13 cellular contexts compared by ENCODE assay signal in genomic region chr3:16419640-16420039, GRCh38.
A peak's percentile ranks its signal among the peaks of the same experiment; 100 is the strongest.
DNase-seq lines count a peak whose midpoint lies in the region; ATAC-seq and TF ChIP-seq lines count a peak whose summit lies in the region.
"Had no signal": no experiment of that assay in that cellular context is flagged by ENCODE, and none has a peak within 500 bp of the region (broad histone marks: within the 10 kb centered on the region; RNA-seq: fewer than 3 reads in every experiment).

No MANE protein-coding gene starts in this region.

- peaks cover 81% of the 10 kb centered on the region for H3K79me2 ChIP-seq in GM23248 (ENCODE audit: insufficient read depth)
- no peaks in the 10 kb centered on the region for H3K79me2 ChIP-seq in H9 (ENCODE audit: insufficient read depth, low read length)

- 35 to 41% methylated on average over 3 of the region's 3 CpGs for WGBS in GM23248 (ENCODE audit: low coverage in 1 of 2, low lambda C conversion rate in 2 of 2, missing lambda C conversion rate in 2 of 2), 2 experiments
- WGBS in H9 (ENCODE audit: extremely low coverage, insufficient read length, low lambda C conversion rate): no CpG with 5 or more reads among the region's 3 CpGs

- no peaks in the 10 kb centered on the region for H3K36me3 Mint-ChIP-seq in H9 (ENCODE audit: insufficient read depth in 1 of 3, low read depth in 3 of 3)

- no peak overlapping the region for H4K91ac ChIP-seq in H9 (ENCODE audit: insufficient read length, low read depth, low read length)

- no peak for ATAC-seq in GM21367 (IDR thresholded peaks at IDR 0.05; ENCODE audit: unreplicated experiment)
- ATAC-seq in GM18861 (IDR thresholded peaks at IDR 0.05; ENCODE audit: unreplicated experiment): no peak

- H3K27ac Mint-ChIP-seq in H9: no peak overlapping the region

- H3K9me3 Mint-ChIP-seq in H9: no peaks in the 10 kb centered on the region

- H3K4me1 Mint-ChIP-seq in H9: peaks cover 4 to 7% of the 10 kb centered on the region in 2 experiments

- no peak overlapping the region for H3K14ac ChIP-seq in H9 (ENCODE audit: insufficient read depth, low read length)

- H4K8ac ChIP-seq in H9 (replicated peaks; ENCODE audit: insufficient read length, low read depth, low read length): no peak overlapping the region

- no peak overlapping the region for H2BK5ac ChIP-seq in H9 (ENCODE audit: insufficient read length, low read length)

- H3K36me3 ChIP-seq in GM23248 (ENCODE audit: low read depth): no peaks in the 10 kb centered on the region
- H3K36me3 ChIP-seq: tibial nerve had no signal

- no peak overlapping the region for H2BK20ac ChIP-seq in H9 (ENCODE audit: low read depth, low read length, poor library complexity, severe bottlenecking)

- no peak overlapping the region for H2BK12ac ChIP-seq in H9 (ENCODE audit: insufficient read length, low read depth, low read length)

- no peak overlapping the region for H3K23ac ChIP-seq in H9 (ENCODE audit: insufficient read length, low read depth, low read length)

- H3K79me1 ChIP-seq in H9 (ENCODE audit: insufficient read depth, low read depth, low read length, poor library complexity, severe bottlenecking): no peaks in the 10 kb centered on the region

- H3K4me2 ChIP-seq in GM23248 (ENCODE audit: unreplicated experiment): peak overlapping the region; percentile 28
- no peak overlapping the region for H3K4me2 ChIP-seq in H9 (ENCODE audit: insufficient read depth, insufficient read length, low read length)

- no peak overlapping the region for H3T11ph ChIP-seq in H9 (ENCODE audit: low read length)

- DNase-seq in GM23248 (peak; percentile 65), RPMI7951 (ENCODE audit: low read depth) (peak; percentile 76), fibroblast of villous mesenchyme (ENCODE audit: low read depth) (peak; percentile 80), skeletal muscle cell (ENCODE audit: low read depth) (peak; percentile 72), islet precursor cell (no peak), H9 (no peak)
- DNase-seq: activated CD4-positive, CD25-positive, alpha-beta regulatory T cell treated with anti-CD3 and anti-CD28 coated beads, Interleukin-2, amount 50 U/mL, for 72 hours; activated T-cell treated with anti-CD3 and anti-CD28 coated beads, Interleukin-2, amount 50 U/mL, for 48 hours; Calu3; NCI-H1436 had no signal

- in situ Hi-C loops in GM23248 (cut with MboI): no loop called here

- no peaks in the 10 kb centered on the region; the same call in none of the 2 replicates for H3K27me3 Mint-ChIP-seq in H9 (ENCODE audit: low read depth)

- H2AFZ ChIP-seq in GM23248 (no peak overlapping the region), H9 (ENCODE audit: low read length) (no peak overlapping the region)

- H2BK15ac ChIP-seq in H9 (ENCODE audit: low read depth, low read length): no peak overlapping the region

- no peak overlapping the region for H2AK5ac ChIP-seq in H9 (ENCODE audit: insufficient read length, low read length)

- H3K4me1 ChIP-seq in GM23248 (ENCODE audit: insufficient read depth) (peaks cover 20% of the 10 kb centered on the region), H9 (ENCODE audit: insufficient read depth, low read length) (no peaks in the 10 kb centered on the region)

- H4K20me1 ChIP-seq in GM23248 (ENCODE audit: insufficient read depth): no peaks in the 10 kb centered on the region; the same call in 1 of the 2 replicates
- H4K20me1 ChIP-seq in H9 (ENCODE audit: control insufficient read depth, insufficient read depth, insufficient read length): no peaks in the 10 kb centered on the region

- H4K5ac ChIP-seq in H9 (ENCODE audit: insufficient read length, low read depth, low read length): no peak overlapping the region

- H3K4me3 Mint-ChIP-seq in H9: no peak overlapping the region

- H3F3A ChIP-seq in GM23248 (ENCODE audit: insufficient read depth): no peaks in the 10 kb centered on the region

- H3K9me3 ChIP-seq in GM23248 (ENCODE audit: low read depth): no peaks in the 10 kb centered on the region
- no peaks in the 10 kb centered on the region for H3K9me3 ChIP-seq in H9 (ENCODE audit: control insufficient read depth, low read depth, low read length)
- H3K9me3 ChIP-seq: tibial nerve had no signal

- H3K4ac ChIP-seq in H9 (ENCODE audit: low read depth, low read length): no peak overlapping the region

- H3K56ac ChIP-seq in H9 (ENCODE audit: insufficient read length, low read depth, low read length): no peak overlapping the region

- no peak overlapping the region for H2BK120ac ChIP-seq in H9 (ENCODE audit: low read depth, low read length, poor library complexity, severe bottlenecking)

- H3K27ac ChIP-seq in GM23248 (no peak overlapping the region), H9 (ENCODE audit: insufficient read length, low read depth, low read length) (no peak overlapping the region)

- TF ChIP-seq CTCF in fibroblast of villous mesenchyme (IDR thresholded peaks at IDR 0.05; ENCODE audit: insufficient read depth, low read depth, low read length): no peak
- TF ChIP-seq CTCF in H9 (conservative IDR thresholded peaks at IDR 0.05): no peak

- no peaks in the 10 kb centered on the region for H3K23me2 ChIP-seq in H9 (ENCODE audit: insufficient read length, low read depth, low read length, poor library complexity, severe bottlenecking)

- H3K18ac ChIP-seq in H9 (ENCODE audit: insufficient read length, low read depth, low read length): no peak overlapping the region

- H3K9ac ChIP-seq in GM23248 (no peak overlapping the region), H9 (ENCODE audit: extremely low read depth, insufficient read length, low read length) (no peak overlapping the region)

- H3K4me3 ChIP-seq in GM23248 (no peak overlapping the region), fibroblast of villous mesenchyme (ENCODE audit: low read depth, low read length) (no peak overlapping the region), skeletal muscle cell (ENCODE audit: low read depth, low read length) (no peak overlapping the region)
- H3K4me3 ChIP-seq: tibial nerve had no signal

- H3K27me3 ChIP-seq in GM23248 (replicated peaks; ENCODE audit: insufficient read depth) (no peaks in the 10 kb centered on the region), H9 (ENCODE audit: insufficient read depth, low read length) (no peaks in the 10 kb centered on the region)
- H3K27me3 ChIP-seq: tibial nerve had no signal

- no peaks in the 10 kb centered on the region for H3K9me2 ChIP-seq in GM23248 (ENCODE audit: insufficient read depth)

Comparison
In these comparisons a context has a peak if more than half of its experiments do, and no peak if none do; other contexts are left out.
1. DNase-seq: peak in GM23248 (single experiment), RPMI7951 (single experiment), fibroblast of villous mesenchyme (single experiment) and skeletal muscle cell (single experiment); none in islet precursor cell (single experiment) and H9 (single experiment).